24 cellular contexts compared by ENCODE assay signal in genomic region chr5:50921366-50922133, GRCh38.
"Had no signal": no experiment of that assay in that cellular context is flagged by ENCODE, and none has a peak within 500 bp of the region (broad histone marks: within the 10 kb centered on the region; RNA-seq: fewer than 3 reads in every experiment).

No MANE protein-coding gene starts in this region.

- H3K9me3 ChIP-seq: left lung, lower lobe of right lung, pancreas, prostate gland had no signal

- ATAC-seq: left colon; naive thymus-derived CD8-positive, alpha-beta T cell; pancreas; sciatic nerve; stimulated activated naive B cell treated with anti-CD40 and anti-IgM and Interleukin-4, amounts not matched to agents 10 μg/mL and 1 μg/mL and 100 μg/mL, for 72 hours had no signal

- H3K36me3 ChIP-seq: left lung, lower lobe of right lung, pancreas, prostate gland, tibial nerve had no signal

- H3K27me3 Mint-ChIP-seq: type B pancreatic cell had no signal

- H3K27ac ChIP-seq: left lung, lower lobe of right lung, pancreas, prostate gland, skin epidermis, tibial nerve had no signal

- H3K27me3 ChIP-seq: left lung, pancreas, tibial nerve had no signal

- H3K9me3 Mint-ChIP-seq: neural crest cell; stimulated activated naive CD8-positive, alpha-beta T cell treated with anti-CD3 and anti-CD28 coated beads, Interleukin-15, Interleukin-2, amounts not matched to agents 100 ng/mL and 50 ng/mL, for 24 hours; type B pancreatic cell had no signal

- H3K4me3 Mint-ChIP-seq: naive thymus-derived CD8-positive, alpha-beta T cell; nephron; neural crest cell; stimulated activated naive B cell treated with anti-CD40 and anti-IgM and Interleukin-4, amounts not matched to agents 10 μg/mL and 1 μg/mL and 100 μg/mL, for 72 hours; stimulated activated naive CD8-positive, alpha-beta T cell treated with anti-CD3 and anti-CD28 coated beads, Interleukin-15, Interleukin-2, amounts not matched to agents 100 ng/mL and 50 ng/mL, for 24 hours; type B pancreatic cell had no signal

- H3K4me3 ChIP-seq: left lung, lower lobe of right lung, pancreas, prostate gland, skin epidermis, tibial nerve had no signal

- DNase-seq: hippocampal formation; left colon; left lung; lower lobe of right lung; mammary epithelial cell; mesenchymal stem cell; naive thymus-derived CD8-positive, alpha-beta T cell; nucleus accumbens; retina; stimulated activated CD4-positive, alpha-beta T cell treated with anti-CD3 and anti-CD28 coated beads, Interleukin-12 subunit alpha, Interleukin-12 subunit beta, amount 100 ng/mL, for 4 hours; stimulated activated CD4-positive, alpha-beta T cell treated with anti-CD3 and anti-CD28 coated beads, Interleukin-15, amount 100 ng/mL, for 24 hours; stimulated activated CD4-positive, alpha-beta T cell treated with anti-CD3 and anti-CD28 coated beads, Interleukin-2, amount 100 ng/mL, for 24 hours; stimulated activated CD4-positive, alpha-beta T cell treated with anti-CD3 and anti-CD28 coated beads, Interleukin-4, amount 100 ng/mL, for 1 hour; stimulated activated naive B cell treated with anti-CD40 and anti-IgM and Interleukin-4, amounts not matched to agents 10 μg/mL and 1 μg/mL and 100 μg/mL, for 72 hours; substantia nigra had no signal

- H3K4me1 Mint-ChIP-seq: naive thymus-derived CD8-positive, alpha-beta T cell; nephron; neural crest cell; stimulated activated naive B cell treated with anti-CD40 and anti-IgM and Interleukin-4, amounts not matched to agents 10 μg/mL and 1 μg/mL and 100 μg/mL, for 72 hours had no signal

- H3K27ac Mint-ChIP-seq: naive thymus-derived CD8-positive, alpha-beta T cell; nephron; stimulated activated naive B cell treated with anti-CD40 and anti-IgM and Interleukin-4, amounts not matched to agents 10 μg/mL and 1 μg/mL and 100 μg/mL, for 72 hours; stimulated activated naive CD8-positive, alpha-beta T cell treated with anti-CD3 and anti-CD28 coated beads, Interleukin-15, Interleukin-2, amounts not matched to agents 100 ng/mL and 50 ng/mL, for 24 hours; type B pancreatic cell had no signal

- H3K4me1 ChIP-seq: left lung, lower lobe of right lung, pancreas, prostate gland, tibial nerve had no signal
